Comparison of ENCODE assay signal across 1 cellular context in genomic region chr12:18320036-18320617, GRCh38.
TF ChIP-seq lines count a peak whose summit lies in the region.

No MANE protein-coding gene starts in this region.

TF ChIP-seq in HepG2, 621 proteins besides CTCF, POLR2A, EP300 and RAD21 (continued from another document):
- TF ChIP-seq HNF1A (IDR thresholded peaks at IDR 0.05; ENCODE audit: low read depth) = no peak
- TF ChIP-seq HNF1A (CRISPR knock-in tag; IDR thresholded peaks at IDR 0.05; ENCODE audit: borderline replicate concordance) = no peak
- no peak for TF ChIP-seq HNRNPLL (IDR thresholded peaks at IDR 0.05; ENCODE audit: low read depth, low read length, poor library complexity, severe bottlenecking)
- TF ChIP-seq STAG1 (CRISPR knock-in tag; IDR thresholded peaks at IDR 0.05) = peak; percentile 48
- no peak for TF ChIP-seq ZNF749 (CRISPR knock-in tag; IDR thresholded peaks at IDR 0.05; ENCODE audit: borderline replicate concordance)
- no peak for TF ChIP-seq NFYC (CRISPR knock-in tag; IDR thresholded peaks at IDR 0.05)
- TF ChIP-seq PHF21A (CRISPR knock-in tag; IDR thresholded peaks at IDR 0.05) = no peak
- TF ChIP-seq SP140L (CRISPR knock-in tag; IDR thresholded peaks at IDR 0.05; ENCODE audit: borderline replicate concordance) = no peak
- no peak for TF ChIP-seq ZNF446 (CRISPR knock-in tag; IDR thresholded peaks at IDR 0.05)
- no peak for TF ChIP-seq ZNF441 (CRISPR knock-in tag; IDR thresholded peaks at IDR 0.05; ENCODE audit: borderline replicate concordance)
- no peak for TF ChIP-seq PBX2 (CRISPR knock-in tag; IDR thresholded peaks at IDR 0.05)
- no peak for TF ChIP-seq NR2F2 (IDR thresholded peaks at IDR 0.05; ENCODE audit: borderline replicate concordance, low read depth)
- TF ChIP-seq ZFP62 (CRISPR knock-in tag; IDR thresholded peaks at IDR 0.05) = no peak
- TF ChIP-seq ZNF101 (CRISPR knock-in tag; IDR thresholded peaks at IDR 0.05; ENCODE audit: borderline replicate concordance, low read depth) = no peak
